ENCODE assay signal across 26 cellular contexts in genomic region chr17:35901776-35902175, GRCh38. TPM values are rescaled to one million over a fixed set of nuclear protein-coding genes. Genes with fewer than 3 reads are reported as not detected.
A peak's percentile ranks its signal among the peaks of the same experiment; 100 is the strongest.
DNase-seq lines count a peak whose midpoint lies in the region; ATAC-seq and TF ChIP-seq lines count a peak whose summit lies in the region.
"Had no signal": no experiment of that assay in that cellular context is flagged by ENCODE, and none has a peak within 500 bp of the region (broad histone marks: within the 10 kb centered on the region; RNA-seq: fewer than 3 reads in every experiment).

No MANE protein-coding gene starts in this region.

- H3K9me3 Mint-ChIP-seq in CD8-positive, alpha-beta memory T cell = no peaks in the 10 kb centered on the region
- no peaks in the 10 kb centered on the region for H3K9me3 Mint-ChIP-seq in natural killer cell treated with Interleukin-12 subunit alpha and Interleukin-12 subunit beta and Interleukin-15 and Interleukin-18, amount 100 ng/mL, for 72 hours
- H3K9me3 Mint-ChIP-seq in activated naive CD8-positive, alpha-beta T cell treated with anti-CD3 and anti-CD28 coated beads for 36 hours = peaks cover 2% of the 10 kb centered on the region
- H3K9me3 Mint-ChIP-seq: CD4-positive, alpha-beta T cell; IgD-negative memory B cell had no signal

- peaks cover 0 to 8% (median 0%) of the 10 kb centered on the region in 3 donors for H3K36me3 Mint-ChIP-seq in CD8-positive, alpha-beta memory T cell
- no peaks in the 10 kb centered on the region for H3K36me3 Mint-ChIP-seq in natural killer cell treated with Interleukin-12 subunit alpha and Interleukin-12 subunit beta and Interleukin-15 and Interleukin-18, amount 100 ng/mL, for 72 hours
- peaks cover 4% of the 10 kb centered on the region for H3K36me3 Mint-ChIP-seq in activated naive CD8-positive, alpha-beta T cell treated with anti-CD3 and anti-CD28 coated beads for 36 hours
- H3K36me3 Mint-ChIP-seq: IgD-negative memory B cell had no signal

- no peak overlapping the region for H3K4me3 ChIP-seq in CD8-positive, alpha-beta memory T cell (ENCODE audit: low read length)
- H3K4me3 ChIP-seq in fibroblast of pulmonary artery (replicated peaks; ENCODE audit: low read depth, low read length) (no peak overlapping the region), mucosa of descending colon (no peak overlapping the region)
- H3K4me3 ChIP-seq: A549; BLaER1 treated with 17β-estradiol and CSF1 and Interleukin-3, amounts not matched to agents 10 nM and 100 nM had no signal

- peaks cover 58% of the 10 kb centered on the region for H3K4me1 ChIP-seq in CD8-positive, alpha-beta memory T cell (ENCODE audit: insufficient read depth, low read length)
- no peaks in the 10 kb centered on the region for H3K4me1 ChIP-seq in mucosa of descending colon (ENCODE audit: low read depth)

- no peak for TF ChIP-seq CTCF in fibroblast of pulmonary artery (IDR thresholded peaks at IDR 0.05; ENCODE audit: low read length, missing control alignments)
- no peak for TF ChIP-seq CTCF in mucosa of descending colon (IDR thresholded peaks at IDR 0.05)

- H3K4me3 Mint-ChIP-seq in CD8-positive, alpha-beta memory T cell = peak overlapping the region in 2 of 7 donors; percentile 16 to 48
- peak overlapping the region; percentile 60 for H3K4me3 Mint-ChIP-seq in natural killer cell treated with Interleukin-12 subunit alpha and Interleukin-12 subunit beta and Interleukin-15 and Interleukin-18, amount 100 ng/mL, for 72 hours
- H3K4me3 Mint-ChIP-seq in activated naive CD8-positive, alpha-beta T cell treated with anti-CD3 and anti-CD28 coated beads for 36 hours = no peak overlapping the region
- H3K4me3 Mint-ChIP-seq: CD4-positive, alpha-beta T cell; IgD-negative memory B cell had no signal

- H3K9me3 ChIP-seq in CD8-positive, alpha-beta memory T cell (ENCODE audit: low read length) = no peaks in the 10 kb centered on the region
- no peaks in the 10 kb centered on the region for H3K9me3 ChIP-seq in mucosa of descending colon
- H3K9me3 ChIP-seq: A549; BLaER1 treated with 17β-estradiol and CSF1 and Interleukin-3, amounts not matched to agents 10 nM and 100 nM had no signal

- intact Hi-C loops in mucosa of descending colon (cut with DNase I, micrococcal nuclease) = no loop called here

- no peaks in the 10 kb centered on the region for H3K27me3 Mint-ChIP-seq in CD8-positive, alpha-beta memory T cell
- H3K27me3 Mint-ChIP-seq in natural killer cell treated with Interleukin-12 subunit alpha and Interleukin-12 subunit beta and Interleukin-15 and Interleukin-18, amount 100 ng/mL, for 72 hours = no peaks in the 10 kb centered on the region
- peaks cover 4% of the 10 kb centered on the region for H3K27me3 Mint-ChIP-seq in activated naive CD8-positive, alpha-beta T cell treated with anti-CD3 and anti-CD28 coated beads for 36 hours

- no peaks in the 10 kb centered on the region for H3K27me3 ChIP-seq in CD8-positive, alpha-beta memory T cell (ENCODE audit: insufficient read depth, low read length, poor library complexity, severe bottlenecking)
- H3K27me3 ChIP-seq: BLaER1 treated with 17β-estradiol and CSF1 and Interleukin-3, amounts not matched to agents 10 nM and 100 nM had no signal

- H3K36me3 ChIP-seq in CD8-positive, alpha-beta memory T cell (ENCODE audit: insufficient read depth, low read length) = no peaks in the 10 kb centered on the region
- H3K36me3 ChIP-seq in mucosa of descending colon (ENCODE audit: low read depth) = no peaks in the 10 kb centered on the region
- H3K36me3 ChIP-seq: BLaER1 treated with 17β-estradiol and CSF1 and Interleukin-3, amounts not matched to agents 10 nM and 100 nM had no signal

- H3K27ac ChIP-seq in CD8-positive, alpha-beta memory T cell (ENCODE audit: low read depth, low read length) = no peak overlapping the region
- H3K27ac ChIP-seq: A549; BLaER1 treated with 17β-estradiol and CSF1 and Interleukin-3, amounts not matched to agents 10 nM and 100 nM; HL-60; KMS-11 had no signal

- ATAC-seq in natural killer cell treated with Interleukin-12 subunit alpha and Interleukin-12 subunit beta and Interleukin-15 and Interleukin-18, amount 100 ng/mL, for 72 hours = no peak
- ATAC-seq in mucosa of descending colon (no peak), HG03439 (IDR thresholded peaks at IDR 0.05; ENCODE audit: unreplicated experiment) (no peak)

- no peak for DNase-seq in CD8-positive, alpha-beta memory T cell
- DNase-seq in amniotic epithelial cell (ENCODE audit: low read depth) (peak; percentile 17), fibroblast of pulmonary artery (ENCODE audit: low read depth) (peak; percentile 67), mucosa of descending colon (no peak), pons (ENCODE audit: low spot score) (no peak)
- no peak for DNase-seq in natural killer cell treated with Interleukin-12 subunit alpha and Interleukin-12 subunit beta and Interleukin-15 and Interleukin-18, amount 100 ng/mL, for 72 hours (ENCODE audit: low spot score)
- no peak for DNase-seq in activated naive CD8-positive, alpha-beta T cell treated with anti-CD3 and anti-CD28 coated beads for 36 hours
- DNase-seq: AML-193; CD4-positive, alpha-beta T cell; COR-L47; DMS53; MM.1S; NCI-H1417; NCI-H1694; NCI-H2029 treated with DMSO at 0.1 percent for 48 hours; NCI-H69; SIG-M5 had no signal

- CTCF ChIA-PET in CD8-positive, alpha-beta memory T cell (lab: Charles Lee) = interaction anchor here (0.9 to 3.6 kb wide), 8 partner anchors 10 to 74 kb away, joined by 3 to 20 read pairs (median 4); no protein-coding TSS in a partner anchor

- H3K27ac Mint-ChIP-seq in CD8-positive, alpha-beta memory T cell = peak overlapping the region in 6 of 8 donors; percentile 14 to 96 (median 86)
- H3K27ac Mint-ChIP-seq in natural killer cell treated with Interleukin-12 subunit alpha and Interleukin-12 subunit beta and Interleukin-15 and Interleukin-18, amount 100 ng/mL, for 72 hours = peak overlapping the region; percentile 89
- no peak overlapping the region for H3K27ac Mint-ChIP-seq in activated naive CD8-positive, alpha-beta T cell treated with anti-CD3 and anti-CD28 coated beads for 36 hours

- peaks cover 66 to 94% (median 79%) of the 10 kb centered on the region in 3 donors for H3K4me1 Mint-ChIP-seq in CD8-positive, alpha-beta memory T cell
- peaks cover 48 to 61% of the 10 kb centered on the region in 2 donors for H3K4me1 Mint-ChIP-seq in natural killer cell treated with Interleukin-12 subunit alpha and Interleukin-12 subunit beta and Interleukin-15 and Interleukin-18, amount 100 ng/mL, for 72 hours (ENCODE audit: low read depth in 2 of 2)
- peaks cover 38% of the 10 kb centered on the region for H3K4me1 Mint-ChIP-seq in activated naive CD8-positive, alpha-beta T cell treated with anti-CD3 and anti-CD28 coated beads for 36 hours
- H3K4me1 Mint-ChIP-seq: IgD-negative memory B cell had no signal

- POLR2A ChIA-PET in CD8-positive, alpha-beta memory T cell (lab: Charles Lee) = interaction anchor here (0.8 to 8.2 kb wide), 6 partner anchors 12 to 93 kb away, joined by 4 to 100 read pairs (median 10); partner anchors contain the start of genes CCL5, HEATR9 and TAF15

RNA-seq across cellular contexts. Expression of gene CCL5, which starts 21.6 kb away (rescaled TPM):
- total RNA-seq in CD8-positive, alpha-beta memory T cell = 100 to 1,000 TPM; 580 to 591 TPM
- polyA plus RNA-seq in CD8-positive, alpha-beta memory T cell = 2,769 TPM
- total RNA-seq in natural killer cell treated with Interleukin-12 subunit alpha and Interleukin-12 subunit beta and Interleukin-15 and Interleukin-18, amount 100 ng/mL, for 72 hours = 100 to 1,000 TPM in 1 of 2 donors, 10 to 100 TPM in 1; 97.5 to 224 TPM
- total RNA-seq in mucosa of descending colon = 10 to 100 TPM in 2 of 3 donors, 1 to 10 TPM in 1; 8.4 to 20.6 (median 13.7) TPM
- total RNA-seq in activated naive CD8-positive, alpha-beta T cell treated with anti-CD3 and anti-CD28 coated beads for 36 hours = 10 to 100 TPM; 16.4 to 18.1 TPM
- total RNA-seq: G401, NCI-H460 had no signal

RNA-seq across cellular contexts. Expression of gene RDM1, which starts 28.8 kb away (rescaled TPM):
- total RNA-seq in CD8-positive, alpha-beta memory T cell = 1 to 10 TPM; 2.5 to 3.1 TPM
- polyA plus RNA-seq in CD8-positive, alpha-beta memory T cell = 2.8 TPM
- 1 to 10 TPM; 1.3 to 3.5 TPM for total RNA-seq in natural killer cell treated with Interleukin-12 subunit alpha and Interleukin-12 subunit beta and Interleukin-15 and Interleukin-18, amount 100 ng/mL, for 72 hours
- total RNA-seq in mucosa of descending colon = 1 to 10 TPM in 2 of 3 donors, not detected in 1; 1.3 to 3.1 TPM
- 1 to 10 TPM; 4.3 to 5.6 TPM for total RNA-seq in activated naive CD8-positive, alpha-beta T cell treated with anti-CD3 and anti-CD28 coated beads for 36 hours
- total RNA-seq: CD4-positive, alpha-beta T cell had no signal
- polyA plus RNA-seq: IgD-negative memory B cell had no signal

RNA-seq across cellular contexts. Expression of gene HEATR9, which starts 33.1 kb away (rescaled TPM):
- total RNA-seq in CD8-positive, alpha-beta memory T cell = 1 to 10 TPM; 2.3 to 2.6 TPM
- polyA plus RNA-seq in CD8-positive, alpha-beta memory T cell = 0.55 TPM
- total RNA-seq in natural killer cell treated with Interleukin-12 subunit alpha and Interleukin-12 subunit beta and Interleukin-15 and Interleukin-18, amount 100 ng/mL, for 72 hours = 1 to 10 TPM in 1 of 2 donors, under 1 TPM in 1; 0.81 to 2.9 TPM
- total RNA-seq in mucosa of descending colon = not detected
- under 1 TPM in 1 of 2 experiments, not detected in 1; 0.18 TPM for total RNA-seq in activated naive CD8-positive, alpha-beta T cell treated with anti-CD3 and anti-CD28 coated beads for 36 hours
- total RNA-seq: Daoy, G401, NCI-H460 had no signal
- polyA plus RNA-seq: A549, IgD-negative memory B cell had no signal

RNA-seq across cellular contexts. Expression of gene LYZL6, which starts 41.7 kb away (rescaled TPM):
- total RNA-seq in CD8-positive, alpha-beta memory T cell = not detected
- not detected for polyA plus RNA-seq in CD8-positive, alpha-beta memory T cell
- not detected for total RNA-seq in natural killer cell treated with Interleukin-12 subunit alpha and Interleukin-12 subunit beta and Interleukin-15 and Interleukin-18, amount 100 ng/mL, for 72 hours
- not detected for total RNA-seq in mucosa of descending colon
- total RNA-seq in activated naive CD8-positive, alpha-beta T cell treated with anti-CD3 and anti-CD28 coated beads for 36 hours = not detected
- total RNA-seq: CD4-positive, alpha-beta T cell; Daoy; G401; NCI-H460 had no signal
- polyA plus RNA-seq: A549, IgD-negative memory B cell had no signal

Comparison
In these comparisons a context has a peak if more than half of its experiments do, and no peak if none do; other contexts are left out.
1. DNase-seq: peak in amniotic epithelial cell (single experiment) and fibroblast of pulmonary artery (single experiment); none in CD8-positive, alpha-beta memory T cell (0 of 5), natural killer cell treated with Interleukin-12 subunit alpha and Interleukin-12 subunit beta and Interleukin-15 and Interleukin-18, amount 100 ng/mL, for 72 hours (single experiment), mucosa of descending colon (0 of 3), pons (single experiment) and activated naive CD8-positive, alpha-beta T cell treated with anti-CD3 and anti-CD28 coated beads for 36 hours (single experiment).
2. RNA of gene CCL5, which starts 21.6 kb away (total RNA-seq): 580 to 591 TPM in CD8-positive, alpha-beta memory T cell and 97.5 to 224 TPM in natural killer cell treated with Interleukin-12 subunit alpha and Interleukin-12 subunit beta and Interleukin-15 and Interleukin-18, amount 100 ng/mL, for 72 hours; 16.4 to 18.1 TPM in activated naive CD8-positive, alpha-beta T cell treated with anti-CD3 and anti-CD28 coated beads for 36 hours and 8.4 to 20.6 TPM in mucosa of descending colon; every median in the first group is over 4 times any median in the second.